17 cellular contexts compared by ENCODE assay signal in the genomic region with DNA sequence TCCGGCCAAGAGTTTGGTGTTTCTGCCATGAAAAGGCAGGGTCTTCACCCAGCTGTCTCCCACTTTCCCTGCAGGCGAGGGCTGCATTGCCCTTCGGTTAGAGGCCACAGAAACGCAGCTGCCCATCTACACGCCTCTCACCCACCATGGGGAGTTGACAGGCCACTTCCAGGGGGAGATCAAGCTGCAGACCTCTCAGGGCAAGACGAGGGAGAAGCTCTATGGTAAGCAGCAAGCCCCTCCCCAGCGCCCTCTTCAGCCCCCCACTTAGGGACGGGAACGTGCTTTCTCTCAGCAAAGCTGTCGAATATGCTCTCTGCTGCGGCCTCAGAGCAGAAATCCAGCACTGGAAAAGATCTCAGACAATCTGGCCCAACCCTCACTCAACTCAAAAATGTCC. TPM values are rescaled to one million over a fixed set of nuclear protein-coding genes. Genes with fewer than 3 reads are reported as not detected.
A peak's percentile ranks its signal among the peaks of the same experiment; 100 is the strongest.
DNase-seq lines count a peak whose midpoint lies in the region; ATAC-seq and TF ChIP-seq lines count a peak whose summit lies in the region.
"Had no signal": no experiment of that assay in that cellular context is flagged by ENCODE, and none has a peak within 500 bp of the region (broad histone marks: within the 10 kb centered on the region; RNA-seq: fewer than 3 reads in every experiment).

No MANE protein-coding gene starts in this region.

- TF ChIP-seq CTCF in natural killer cell (IDR thresholded peaks at IDR 0.05) = no peak
- TF ChIP-seq CTCF in WTC11 (IDR thresholded peaks at IDR 0.05) = no peak

- no peaks in the 10 kb centered on the region for H3K9me3 Mint-ChIP-seq in natural killer cell
- H3K9me3 Mint-ChIP-seq in natural killer cell treated with Interleukin-12 subunit alpha and Interleukin-12 subunit beta and Interleukin-15 and Interleukin-18, amount 100 ng/mL, for 72 hours = no peaks in the 10 kb centered on the region
- peaks cover 4% of the 10 kb centered on the region for H3K9me3 Mint-ChIP-seq in WTC11
- H3K9me3 Mint-ChIP-seq in immature natural killer cell = no peaks in the 10 kb centered on the region
- no peaks in the 10 kb centered on the region for H3K9me3 Mint-ChIP-seq in stimulated activated naive B cell treated with anti-CD40 and anti-IgM and Interleukin-4, amounts not matched to agents 10 μg/mL and 1 μg/mL and 100 μg/mL, for 72 hours
- H3K9me3 Mint-ChIP-seq: IgD-negative memory B cell had no signal

- DNase-seq in natural killer cell (no peak), WTC11 (ENCODE audit: low spot score) (no peak), immature natural killer cell (no peak), mucosa of gallbladder (ENCODE audit: low spot score) (no peak), sciatic nerve (ENCODE audit: low spot score) (no peak)
- DNase-seq in natural killer cell treated with Interleukin-12 subunit alpha and Interleukin-12 subunit beta and Interleukin-15 and Interleukin-18, amount 100 ng/mL, for 72 hours (ENCODE audit: low spot score) = no peak
- DNase-seq in stimulated activated naive B cell treated with anti-CD40 and anti-IgM and Interleukin-4, amounts not matched to agents 10 μg/mL and 1 μg/mL and 100 μg/mL, for 72 hours = no peak
- DNase-seq: CD4-positive, alpha-beta memory T cell; DND-41; Kasumi-1; NCI-H1417 treated with DMSO at 0.1 percent for 48 hours; NCI-H187 treated with DMSO at 0.1 percent for 48 hours; NCI-H2107; NCI-H446 treated with DMSO at 0.1 percent for 48 hours had no signal

- intact Hi-C loops in natural killer cell (cut with micrococcal nuclease) (no loop called here), sciatic nerve (cut with DNase I) (no loop called here)

- ATAC-seq in natural killer cell (no peak), WTC11 (peak; percentile 47; the same call in 1 of the 2 replicates), GM18867 (IDR thresholded peaks at IDR 0.05; ENCODE audit: unreplicated experiment) (no peak), sciatic nerve (no peak)
- ATAC-seq in natural killer cell treated with Interleukin-12 subunit alpha and Interleukin-12 subunit beta and Interleukin-15 and Interleukin-18, amount 100 ng/mL, for 72 hours = no peak
- ATAC-seq in stimulated activated naive B cell treated with anti-CD40 and anti-IgM and Interleukin-4, amounts not matched to agents 10 μg/mL and 1 μg/mL and 100 μg/mL, for 72 hours (replicated peaks) = no peak
- ATAC-seq: Right ventricle myocardium inferior had no signal

- peaks cover 21% of the 10 kb centered on the region for H3K36me3 Mint-ChIP-seq in natural killer cell
- H3K36me3 Mint-ChIP-seq in natural killer cell treated with Interleukin-12 subunit alpha and Interleukin-12 subunit beta and Interleukin-15 and Interleukin-18, amount 100 ng/mL, for 72 hours = peaks cover 30% of the 10 kb centered on the region
- peaks cover 21% of the 10 kb centered on the region for H3K36me3 Mint-ChIP-seq in WTC11
- peaks cover 33 to 74% (median 59%) of the 10 kb centered on the region in 3 donors for H3K36me3 Mint-ChIP-seq in immature natural killer cell
- peaks cover 78 to 80% of the 10 kb centered on the region in 2 donors for H3K36me3 Mint-ChIP-seq in stimulated activated naive B cell treated with anti-CD40 and anti-IgM and Interleukin-4, amounts not matched to agents 10 μg/mL and 1 μg/mL and 100 μg/mL, for 72 hours

- POLR2A ChIA-PET in WTC11 (lab: Charles Lee) = no interaction called here

- H3K4me3 Mint-ChIP-seq in natural killer cell = no peak overlapping the region
- no peak overlapping the region for H3K4me3 Mint-ChIP-seq in natural killer cell treated with Interleukin-12 subunit alpha and Interleukin-12 subunit beta and Interleukin-15 and Interleukin-18, amount 100 ng/mL, for 72 hours
- no peak overlapping the region for H3K4me3 Mint-ChIP-seq in WTC11
- H3K4me3 Mint-ChIP-seq in immature natural killer cell = peak overlapping the region in 1 of 5 donors; percentile 11
- no peak overlapping the region for H3K4me3 Mint-ChIP-seq in stimulated activated naive B cell treated with anti-CD40 and anti-IgM and Interleukin-4, amounts not matched to agents 10 μg/mL and 1 μg/mL and 100 μg/mL, for 72 hours
- H3K4me3 Mint-ChIP-seq: CD4-positive, alpha-beta memory T cell had no signal

- CTCF ChIA-PET in WTC11 (lab: Charles Lee) = no interaction called here

- H3K4me1 Mint-ChIP-seq in natural killer cell (peaks cover 7 to 10% of the 10 kb centered on the region in 2 donors), WTC11 (peaks cover 3% of the 10 kb centered on the region; the same call in 1 of the 2 replicates), immature natural killer cell (peaks cover 8 to 12% of the 10 kb centered on the region in 2 donors)
- H3K4me1 Mint-ChIP-seq in natural killer cell treated with Interleukin-12 subunit alpha and Interleukin-12 subunit beta and Interleukin-15 and Interleukin-18, amount 100 ng/mL, for 72 hours (ENCODE audit: low read depth in 2 of 2) = peaks cover 5 to 11% of the 10 kb centered on the region in 2 donors
- H3K4me1 Mint-ChIP-seq in stimulated activated naive B cell treated with anti-CD40 and anti-IgM and Interleukin-4, amounts not matched to agents 10 μg/mL and 1 μg/mL and 100 μg/mL, for 72 hours = peaks cover 16 to 25% of the 10 kb centered on the region in 2 donors

- H3K27ac Mint-ChIP-seq in natural killer cell (peak overlapping the region; percentile 5 to 66), WTC11 (no peak overlapping the region; the same call in none of the 2 replicates), immature natural killer cell (peak overlapping the region in 5 of 6 donors; percentile 12 to 69 (median 49))
- peak overlapping the region in 1 of 2 donors; percentile 10 for H3K27ac Mint-ChIP-seq in natural killer cell treated with Interleukin-12 subunit alpha and Interleukin-12 subunit beta and Interleukin-15 and Interleukin-18, amount 100 ng/mL, for 72 hours
- H3K27ac Mint-ChIP-seq in stimulated activated naive B cell treated with anti-CD40 and anti-IgM and Interleukin-4, amounts not matched to agents 10 μg/mL and 1 μg/mL and 100 μg/mL, for 72 hours = peak overlapping the region; percentile 88

- H3K27me3 Mint-ChIP-seq in natural killer cell (ENCODE audit: low read depth in 2 of 2) (no peaks in the 10 kb centered on the region), WTC11 (ENCODE audit: low read depth) (no peaks in the 10 kb centered on the region), immature natural killer cell (ENCODE audit: low read depth in 3 of 3) (peaks cover 15 to 50% (median 32%) of the 10 kb centered on the region in 3 donors)
- no peaks in the 10 kb centered on the region for H3K27me3 Mint-ChIP-seq in natural killer cell treated with Interleukin-12 subunit alpha and Interleukin-12 subunit beta and Interleukin-15 and Interleukin-18, amount 100 ng/mL, for 72 hours
- H3K27me3 Mint-ChIP-seq in stimulated activated naive B cell treated with anti-CD40 and anti-IgM and Interleukin-4, amounts not matched to agents 10 μg/mL and 1 μg/mL and 100 μg/mL, for 72 hours = no peaks in the 10 kb centered on the region
- H3K27me3 Mint-ChIP-seq: CD4-positive, alpha-beta memory T cell; IgD-negative memory B cell had no signal

TF ChIP-seq in WTC11, 78 proteins besides CTCF, POLR2A, EP300 and RAD21 (continues in another document):
- TF ChIP-seq, protein P1, sequence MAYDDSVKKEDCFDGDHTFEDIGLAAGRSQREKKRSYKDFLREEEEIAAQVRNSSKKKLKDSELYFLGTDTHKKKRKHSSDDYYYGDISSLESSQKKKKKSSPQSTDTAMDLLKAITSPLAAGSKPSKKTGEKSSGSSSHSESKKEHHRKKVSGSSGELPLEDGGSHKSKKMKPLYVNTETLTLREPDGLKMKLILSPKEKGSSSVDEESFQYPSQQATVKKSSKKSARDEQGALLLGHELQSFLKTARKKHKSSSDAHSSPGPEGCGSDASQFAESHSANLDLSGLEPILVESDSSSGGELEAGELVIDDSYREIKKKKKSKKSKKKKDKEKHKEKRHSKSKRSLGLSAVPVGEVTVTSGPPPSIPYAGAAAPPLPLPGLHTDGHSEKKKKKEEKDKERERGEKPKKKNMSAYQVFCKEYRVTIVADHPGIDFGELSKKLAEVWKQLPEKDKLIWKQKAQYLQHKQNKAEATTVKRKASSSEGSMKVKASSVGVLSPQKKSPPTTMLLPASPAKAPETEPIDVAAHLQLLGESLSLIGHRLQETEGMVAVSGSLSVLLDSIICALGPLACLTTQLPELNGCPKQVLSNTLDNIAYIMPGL (CRISPR knock-in tag; IDR thresholded peaks at IDR 0.05) = no peak
- no peak for TF ChIP-seq ZBTB21 (CRISPR knock-in tag; IDR thresholded peaks at IDR 0.05; ENCODE audit: borderline replicate concordance)

RNA-seq across cellular contexts. Expression of a gene that starts 57.7 kb away (rescaled TPM):
- total RNA-seq in natural killer cell (100 to 1,000 TPM; 106 to 142 (median 117) TPM), WTC11 (2021) (31.8 to 36.4 TPM (median 32.5 TPM) in 3 replicates), mucosa of gallbladder (35.0 TPM), sciatic nerve (26.4 TPM)
- 10 to 100 TPM; 39.5 to 78.6 TPM for total RNA-seq in natural killer cell treated with Interleukin-12 subunit alpha and Interleukin-12 subunit beta and Interleukin-15 and Interleukin-18, amount 100 ng/mL, for 72 hours
- polyA plus RNA-seq in immature natural killer cell = 10 to 100 TPM in 2 of 3 donors, 1 to 10 TPM in 1; 9.3 to 16.4 (median 13.2) TPM
